Comparison of ENCODE assay signal across 19 cellular contexts in genomic region chr20:58567437-58567836, GRCh38. TPM values are rescaled to one million over a fixed set of nuclear protein-coding genes. Genes with fewer than 3 reads are reported as not detected.
A peak's percentile ranks its signal among the peaks of the same experiment; 100 is the strongest.
DNase-seq lines count a peak whose midpoint lies in the region; ATAC-seq and TF ChIP-seq lines count a peak whose summit lies in the region.
"Had no signal": no experiment of that assay in that cellular context is flagged by ENCODE, and none has a peak within 500 bp of the region (broad histone marks: within the 10 kb centered on the region; RNA-seq: fewer than 3 reads in every experiment).

No MANE protein-coding gene starts in this region.

- H3K4me1 Mint-ChIP-seq in brain (peaks cover 48% of the 10 kb centered on the region), nephron progenitor cell (peaks cover 58% of the 10 kb centered on the region)
- H3K4me1 Mint-ChIP-seq in stimulated activated memory B cell treated with anti-CD40 and anti-IgM and Interleukin-4, amounts not matched to agents 10 μg/mL and 1 μg/mL and 100 μg/mL, for 72 hours: no peaks in the 10 kb centered on the region

- H3K9me3 ChIP-seq in RWPE2 (ENCODE audit: severe bottlenecking): no peaks in the 10 kb centered on the region
- H3K9me3 ChIP-seq: BE2C, MG63 had no signal

- H3K27ac Mint-ChIP-seq in brain (peak overlapping the region in 3 of 5 experiments; percentile 22 to 81 (median 72)), nephron progenitor cell (peak overlapping the region; percentile 79)
- no peak overlapping the region for H3K27ac Mint-ChIP-seq in stimulated activated memory B cell treated with anti-CD40 and anti-IgM and Interleukin-4, amounts not matched to agents 10 μg/mL and 1 μg/mL and 100 μg/mL, for 72 hours
- H3K27ac Mint-ChIP-seq: CD4-positive, alpha-beta T cell had no signal

- ATAC-seq in RWPE2 (ENCODE audit: low read depth) (no peak), GM21576 (IDR thresholded peaks at IDR 0.05; ENCODE audit: unreplicated experiment) (no peak)
- ATAC-seq in stimulated activated memory B cell treated with anti-CD40 and anti-IgM and Interleukin-4, amounts not matched to agents 10 μg/mL and 1 μg/mL and 100 μg/mL, for 72 hours: peak; percentile 22

- H3K36me3 ChIP-seq in RWPE2 (ENCODE audit: low read depth): no peaks in the 10 kb centered on the region
- H3K36me3 ChIP-seq: BE2C, MG63 had no signal

- no peak overlapping the region for H3K4me3 Mint-ChIP-seq in brain
- no peak overlapping the region for H3K4me3 Mint-ChIP-seq in nephron progenitor cell
- H3K4me3 Mint-ChIP-seq in stimulated activated memory B cell treated with anti-CD40 and anti-IgM and Interleukin-4, amounts not matched to agents 10 μg/mL and 1 μg/mL and 100 μg/mL, for 72 hours: no peak overlapping the region
- H3K4me3 Mint-ChIP-seq: CD4-positive, alpha-beta T cell had no signal

- H3K9me3 Mint-ChIP-seq in brain (peaks cover 0 to 11% (median 6%) of the 10 kb centered on the region in 5 experiments), nephron progenitor cell (peaks cover 14% of the 10 kb centered on the region)
- peaks cover 6% of the 10 kb centered on the region for H3K9me3 Mint-ChIP-seq in stimulated activated memory B cell treated with anti-CD40 and anti-IgM and Interleukin-4, amounts not matched to agents 10 μg/mL and 1 μg/mL and 100 μg/mL, for 72 hours
- H3K9me3 Mint-ChIP-seq: CD4-positive, alpha-beta T cell had no signal

- TF ChIP-seq CTCF in RWPE2 (IDR thresholded peaks at IDR 0.05; ENCODE audit: poor library complexity, severe bottlenecking): no peak
- TF ChIP-seq CTCF in brain (conservative IDR thresholded peaks at IDR 0.05): no peak
- no peak for TF ChIP-seq CTCF in nephron progenitor cell (IDR thresholded peaks at IDR 0.05)
- no peak for TF ChIP-seq CTCF in coronary artery (IDR thresholded peaks at IDR 0.05)

- no peaks in the 10 kb centered on the region for H3K27me3 ChIP-seq in RWPE2 (ENCODE audit: insufficient read depth, poor library complexity, severe bottlenecking)
- H3K27me3 ChIP-seq: BE2C, MG63 had no signal

- H3K4me1 ChIP-seq in RWPE2 (ENCODE audit: insufficient read depth, poor library complexity, severe bottlenecking): no peaks in the 10 kb centered on the region
- H3K4me1 ChIP-seq: BE2C had no signal

- H3K27ac ChIP-seq in RWPE2 (ENCODE audit: poor library complexity, severe bottlenecking) (no peak overlapping the region), coronary artery (no peak overlapping the region)

- no peaks in the 10 kb centered on the region for H3K36me3 Mint-ChIP-seq in brain
- peaks cover 7% of the 10 kb centered on the region for H3K36me3 Mint-ChIP-seq in nephron progenitor cell (ENCODE audit: low read depth)
- H3K36me3 Mint-ChIP-seq in stimulated activated memory B cell treated with anti-CD40 and anti-IgM and Interleukin-4, amounts not matched to agents 10 μg/mL and 1 μg/mL and 100 μg/mL, for 72 hours: no peaks in the 10 kb centered on the region

- H3K4me3 ChIP-seq in RWPE2 (ENCODE audit: severe bottlenecking) (no peak overlapping the region), coronary artery (no peak overlapping the region)
- H3K4me3 ChIP-seq: MG63 had no signal

- H3K27me3 Mint-ChIP-seq in brain: peaks cover 11% of the 10 kb centered on the region
- peaks cover 7% of the 10 kb centered on the region for H3K27me3 Mint-ChIP-seq in nephron progenitor cell (ENCODE audit: low read depth, poor library complexity)
- peaks cover 34% of the 10 kb centered on the region for H3K27me3 Mint-ChIP-seq in stimulated activated memory B cell treated with anti-CD40 and anti-IgM and Interleukin-4, amounts not matched to agents 10 μg/mL and 1 μg/mL and 100 μg/mL, for 72 hours

- peak; percentile 79 for DNase-seq in RWPE2 (ENCODE audit: low spot score)
- DNase-seq in nephron progenitor cell: no peak
- DNase-seq in coronary artery (ENCODE audit: low spot score): no peak
- no peak for DNase-seq in AML-193 (lab: John Stamatoyannopoulos, UW)
- DNase-seq: BE2C; Caco-2; CD4-positive, alpha-beta T cell; HCEC 1CT; KG1; MG63; NCI-H1105 treated with DMSO at 0.1 percent for 48 hours; NCI-H146; NCI-H1930; NCI-H2107; NCI-H524 treated with DMSO at 0.1 percent for 48 hours; NCI-H774 had no signal

RNA-seq across cellular contexts. Expression of gene APCDD1L, which starts 52.2 kb away (rescaled TPM):
- 1.4 TPM for polyA plus RNA-seq in brain (ENCODE audit: insufficient read depth, low read depth, low replicate concordance)
